In the genomic region with DNA sequence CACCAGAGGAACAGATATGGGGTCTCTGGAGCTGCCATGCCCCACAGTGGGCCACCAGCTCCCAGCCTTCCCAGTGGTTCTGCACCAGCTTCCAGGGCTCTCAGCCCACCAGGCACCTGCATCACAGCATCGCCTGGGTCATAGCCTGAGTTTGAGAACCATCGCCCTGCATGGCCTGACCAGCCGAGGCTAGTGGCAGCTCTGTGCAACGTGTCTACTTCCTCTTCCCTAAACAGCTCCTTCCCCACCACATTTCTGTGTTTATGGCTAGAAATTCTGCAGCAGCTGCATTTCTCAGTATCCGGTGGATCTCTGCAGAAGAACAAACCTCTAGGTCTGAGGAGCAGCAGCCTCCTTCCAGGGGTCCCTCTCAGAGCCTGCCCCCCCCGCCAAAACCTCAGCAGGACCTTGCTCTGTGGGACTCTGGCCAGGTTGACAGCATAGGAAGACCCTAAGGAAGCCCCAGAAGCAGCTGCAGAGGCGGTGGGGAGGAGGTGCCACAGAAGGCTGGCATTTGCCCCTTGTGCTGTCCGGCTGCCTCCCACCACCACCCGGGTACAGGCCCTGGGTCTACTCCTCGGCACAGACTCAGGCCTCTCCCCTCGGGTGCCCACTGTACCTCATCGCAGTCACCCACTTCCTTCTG, we compare ENCODE assay signal across 1 cellular context.
A peak's percentile ranks its signal among the peaks of the same experiment; 100 is the strongest.
TF ChIP-seq lines count a peak whose summit lies in the region.

No MANE protein-coding gene starts in this region.

TF ChIP-seq in HepG2, 621 proteins besides CTCF, POLR2A, EP300 and RAD21:
- TF ChIP-seq, protein P1, sequence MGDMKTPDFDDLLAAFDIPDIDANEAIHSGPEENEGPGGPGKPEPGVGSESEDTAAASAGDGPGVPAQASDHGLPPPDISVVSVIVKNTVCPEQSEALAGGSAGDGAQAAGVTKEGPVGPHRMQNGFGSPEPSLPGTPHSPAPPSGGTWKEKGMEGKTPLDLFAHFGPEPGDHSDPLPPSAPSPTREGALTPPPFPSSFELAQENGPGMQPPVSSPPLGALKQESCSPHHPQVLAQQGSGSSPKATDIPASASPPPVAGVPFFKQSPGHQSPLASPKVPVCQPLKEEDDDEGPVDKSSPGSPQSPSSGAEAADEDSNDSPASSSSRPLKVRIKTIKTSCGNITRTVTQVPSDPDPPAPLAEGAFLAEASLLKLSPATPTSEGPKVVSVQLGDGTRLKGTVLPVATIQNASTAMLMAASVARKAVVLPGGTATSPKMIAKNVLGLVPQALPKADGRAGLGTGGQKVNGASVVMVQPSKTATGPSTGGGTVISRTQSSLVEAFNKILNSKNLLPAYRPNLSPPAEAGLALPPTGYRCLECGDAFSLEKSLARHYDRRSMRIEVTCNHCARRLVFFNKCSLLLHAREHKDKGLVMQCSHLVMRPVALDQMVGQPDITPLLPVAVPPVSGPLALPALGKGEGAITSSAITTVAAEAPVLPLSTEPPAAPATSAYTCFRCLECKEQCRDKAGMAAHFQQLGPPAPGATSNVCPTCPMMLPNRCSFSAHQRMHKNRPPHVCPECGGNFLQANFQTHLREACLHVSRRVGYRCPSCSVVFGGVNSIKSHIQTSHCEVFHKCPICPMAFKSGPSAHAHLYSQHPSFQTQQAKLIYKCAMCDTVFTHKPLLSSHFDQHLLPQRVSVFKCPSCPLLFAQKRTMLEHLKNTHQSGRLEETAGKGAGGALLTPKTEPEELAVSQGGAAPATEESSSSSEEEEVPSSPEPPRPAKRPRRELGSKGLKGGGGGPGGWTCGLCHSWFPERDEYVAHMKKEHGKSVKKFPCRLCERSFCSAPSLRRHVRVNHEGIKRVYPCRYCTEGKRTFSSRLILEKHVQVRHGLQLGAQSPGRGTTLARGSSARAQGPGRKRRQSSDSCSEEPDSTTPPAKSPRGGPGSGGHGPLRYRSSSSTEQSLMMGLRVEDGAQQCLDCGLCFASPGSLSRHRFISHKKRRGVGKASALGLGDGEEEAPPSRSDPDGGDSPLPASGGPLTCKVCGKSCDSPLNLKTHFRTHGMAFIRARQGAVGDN (CRISPR knock-in tag; IDR thresholded peaks at IDR 0.05), result peak; percentile 29
- TF ChIP-seq HNRNPL (IDR thresholded peaks at IDR 0.05; ENCODE audit: low read depth, low read length) (0 out of 2 replicates have a peak, but pooled peaks have one; percentile 58), HNF4A (CRISPR knock-in tag; IDR thresholded peaks at IDR 0.05) (no peak), ZNF354B (CRISPR knock-in tag; IDR thresholded peaks at IDR 0.05) (peak; percentile 69; the same call in 1 of the 2 replicates), SMAD9 (CRISPR knock-in tag; IDR thresholded peaks at IDR 0.05) (no peak), TEAD3 (CRISPR knock-in tag; optimal IDR thresholded peaks at IDR 0.05; ENCODE audit: borderline replicate concordance) (peak; percentile 37), JARID2 (CRISPR knock-in tag; IDR thresholded peaks at IDR 0.05; ENCODE audit: insufficient replicate concordance) (no peak), ELF3 (CRISPR knock-in tag; IDR thresholded peaks at IDR 0.05) (peak; percentile 36; the same call in 1 of the 2 replicates), PHF8 (CRISPR knock-in tag; IDR thresholded peaks at IDR 0.05) (0 out of 2 replicates have a peak, but pooled peaks have one; percentile 9)
- TF ChIP-seq, protein P2, sequence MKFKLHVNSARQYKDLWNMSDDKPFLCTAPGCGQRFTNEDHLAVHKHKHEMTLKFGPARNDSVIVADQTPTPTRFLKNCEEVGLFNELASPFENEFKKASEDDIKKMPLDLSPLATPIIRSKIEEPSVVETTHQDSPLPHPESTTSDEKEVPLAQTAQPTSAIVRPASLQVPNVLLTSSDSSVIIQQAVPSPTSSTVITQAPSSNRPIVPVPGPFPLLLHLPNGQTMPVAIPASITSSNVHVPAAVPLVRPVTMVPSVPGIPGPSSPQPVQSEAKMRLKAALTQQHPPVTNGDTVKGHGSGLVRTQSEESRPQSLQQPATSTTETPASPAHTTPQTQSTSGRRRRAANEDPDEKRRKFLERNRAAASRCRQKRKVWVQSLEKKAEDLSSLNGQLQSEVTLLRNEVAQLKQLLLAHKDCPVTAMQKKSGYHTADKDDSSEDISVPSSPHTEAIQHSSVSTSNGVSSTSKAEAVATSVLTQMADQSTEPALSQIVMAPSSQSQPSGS (CRISPR knock-in tag; IDR thresholded peaks at IDR 0.05), result 0 out of 2 replicates have a peak, but pooled peaks have one; percentile 17
- TF ChIP-seq, protein P3, sequence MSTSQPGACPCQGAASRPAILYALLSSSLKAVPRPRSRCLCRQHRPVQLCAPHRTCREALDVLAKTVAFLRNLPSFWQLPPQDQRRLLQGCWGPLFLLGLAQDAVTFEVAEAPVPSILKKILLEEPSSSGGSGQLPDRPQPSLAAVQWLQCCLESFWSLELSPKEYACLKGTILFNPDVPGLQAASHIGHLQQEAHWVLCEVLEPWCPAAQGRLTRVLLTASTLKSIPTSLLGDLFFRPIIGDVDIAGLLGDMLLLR (CRISPR knock-in tag; IDR thresholded peaks at IDR 0.05), result 0 out of 2 replicates have a peak, but pooled peaks have one; percentile 47
- TF ChIP-seq, protein P4, sequence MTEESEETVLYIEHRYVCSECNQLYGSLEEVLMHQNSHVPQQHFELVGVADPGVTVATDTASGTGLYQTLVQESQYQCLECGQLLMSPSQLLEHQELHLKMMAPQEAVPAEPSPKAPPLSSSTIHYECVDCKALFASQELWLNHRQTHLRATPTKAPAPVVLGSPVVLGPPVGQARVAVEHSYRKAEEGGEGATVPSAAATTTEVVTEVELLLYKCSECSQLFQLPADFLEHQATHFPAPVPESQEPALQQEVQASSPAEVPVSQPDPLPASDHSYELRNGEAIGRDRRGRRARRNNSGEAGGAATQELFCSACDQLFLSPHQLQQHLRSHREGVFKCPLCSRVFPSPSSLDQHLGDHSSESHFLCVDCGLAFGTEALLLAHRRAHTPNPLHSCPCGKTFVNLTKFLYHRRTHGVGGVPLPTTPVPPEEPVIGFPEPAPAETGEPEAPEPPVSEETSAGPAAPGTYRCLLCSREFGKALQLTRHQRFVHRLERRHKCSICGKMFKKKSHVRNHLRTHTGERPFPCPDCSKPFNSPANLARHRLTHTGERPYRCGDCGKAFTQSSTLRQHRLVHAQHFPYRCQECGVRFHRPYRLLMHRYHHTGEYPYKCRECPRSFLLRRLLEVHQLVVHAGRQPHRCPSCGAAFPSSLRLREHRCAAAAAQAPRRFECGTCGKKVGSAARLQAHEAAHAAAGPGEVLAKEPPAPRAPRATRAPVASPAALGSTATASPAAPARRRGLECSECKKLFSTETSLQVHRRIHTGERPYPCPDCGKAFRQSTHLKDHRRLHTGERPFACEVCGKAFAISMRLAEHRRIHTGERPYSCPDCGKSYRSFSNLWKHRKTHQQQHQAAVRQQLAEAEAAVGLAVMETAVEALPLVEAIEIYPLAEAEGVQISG (CRISPR knock-in tag; IDR thresholded peaks at IDR 0.05), result 0 out of 2 replicates have a peak, but pooled peaks have one; percentile 0
- TF ChIP-seq, protein P5, sequence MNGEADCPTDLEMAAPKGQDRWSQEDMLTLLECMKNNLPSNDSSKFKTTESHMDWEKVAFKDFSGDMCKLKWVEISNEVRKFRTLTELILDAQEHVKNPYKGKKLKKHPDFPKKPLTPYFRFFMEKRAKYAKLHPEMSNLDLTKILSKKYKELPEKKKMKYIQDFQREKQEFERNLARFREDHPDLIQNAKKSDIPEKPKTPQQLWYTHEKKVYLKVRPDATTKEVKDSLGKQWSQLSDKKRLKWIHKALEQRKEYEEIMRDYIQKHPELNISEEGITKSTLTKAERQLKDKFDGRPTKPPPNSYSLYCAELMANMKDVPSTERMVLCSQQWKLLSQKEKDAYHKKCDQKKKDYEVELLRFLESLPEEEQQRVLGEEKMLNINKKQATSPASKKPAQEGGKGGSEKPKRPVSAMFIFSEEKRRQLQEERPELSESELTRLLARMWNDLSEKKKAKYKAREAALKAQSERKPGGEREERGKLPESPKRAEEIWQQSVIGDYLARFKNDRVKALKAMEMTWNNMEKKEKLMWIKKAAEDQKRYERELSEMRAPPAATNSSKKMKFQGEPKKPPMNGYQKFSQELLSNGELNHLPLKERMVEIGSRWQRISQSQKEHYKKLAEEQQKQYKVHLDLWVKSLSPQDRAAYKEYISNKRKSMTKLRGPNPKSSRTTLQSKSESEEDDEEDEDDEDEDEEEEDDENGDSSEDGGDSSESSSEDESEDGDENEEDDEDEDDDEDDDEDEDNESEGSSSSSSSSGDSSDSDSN (CRISPR knock-in tag; IDR thresholded peaks at IDR 0.05), result peak; percentile 19; the same call in 1 of the 2 replicates
- TF ChIP-seq, protein P6, sequence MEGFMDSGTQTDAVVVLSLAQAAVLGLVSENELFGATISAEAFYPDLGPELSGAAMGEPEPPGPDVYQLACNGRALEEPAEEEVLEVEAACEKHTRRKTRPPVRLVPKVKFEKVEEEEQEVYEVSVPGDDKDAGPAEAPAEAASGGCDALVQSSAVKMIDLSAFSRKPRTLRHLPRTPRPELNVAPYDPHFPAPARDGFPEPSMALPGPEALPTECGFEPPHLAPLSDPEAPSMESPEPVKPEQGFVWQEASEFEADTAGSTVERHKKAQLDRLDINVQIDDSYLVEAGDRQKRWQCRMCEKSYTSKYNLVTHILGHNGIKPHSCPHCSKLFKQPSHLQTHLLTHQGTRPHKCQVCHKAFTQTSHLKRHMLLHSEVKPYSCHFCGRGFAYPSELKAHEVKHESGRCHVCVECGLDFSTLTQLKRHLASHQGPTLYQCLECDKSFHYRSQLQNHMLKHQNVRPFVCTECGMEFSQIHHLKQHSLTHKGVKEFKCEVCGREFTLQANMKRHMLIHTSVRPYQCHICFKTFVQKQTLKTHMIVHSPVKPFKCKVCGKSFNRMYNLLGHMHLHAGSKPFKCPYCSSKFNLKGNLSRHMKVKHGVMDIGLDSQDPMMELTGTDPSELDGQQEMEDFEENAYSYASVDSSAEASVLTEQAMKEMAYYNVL (CRISPR knock-in tag; IDR thresholded peaks at IDR 0.05; ENCODE audit: borderline replicate concordance), result 0 out of 2 replicates have a peak, but pooled peaks have one; percentile 43
TF ChIP-seq in HepG2: peak in this region for 11.
